1 cellular context compared by ENCODE assay signal in genomic region chr1:203276916-203277535, GRCh38.
A peak's percentile ranks its signal among the peaks of the same experiment; 100 is the strongest.
TF ChIP-seq lines count a peak whose summit lies in the region.

No MANE protein-coding gene starts in this region.

TF ChIP-seq in GM12878, 131 proteins besides CTCF, POLR2A, EP300 and RAD21:
- TF ChIP-seq KDM1A (IDR thresholded peaks at IDR 0.05; ENCODE audit: borderline replicate concordance), result no peak
- TF ChIP-seq IKZF1 (conservative IDR thresholded peaks at IDR 0.05), result 0 out of 2 replicates have a peak, but pooled peaks have one; percentile 11
- no peak for TF ChIP-seq CEBPZ (IDR thresholded peaks at IDR 0.05; ENCODE audit: low read depth, low read length)
